ENCODE assay signal across 9 cellular contexts in the genomic region with DNA sequence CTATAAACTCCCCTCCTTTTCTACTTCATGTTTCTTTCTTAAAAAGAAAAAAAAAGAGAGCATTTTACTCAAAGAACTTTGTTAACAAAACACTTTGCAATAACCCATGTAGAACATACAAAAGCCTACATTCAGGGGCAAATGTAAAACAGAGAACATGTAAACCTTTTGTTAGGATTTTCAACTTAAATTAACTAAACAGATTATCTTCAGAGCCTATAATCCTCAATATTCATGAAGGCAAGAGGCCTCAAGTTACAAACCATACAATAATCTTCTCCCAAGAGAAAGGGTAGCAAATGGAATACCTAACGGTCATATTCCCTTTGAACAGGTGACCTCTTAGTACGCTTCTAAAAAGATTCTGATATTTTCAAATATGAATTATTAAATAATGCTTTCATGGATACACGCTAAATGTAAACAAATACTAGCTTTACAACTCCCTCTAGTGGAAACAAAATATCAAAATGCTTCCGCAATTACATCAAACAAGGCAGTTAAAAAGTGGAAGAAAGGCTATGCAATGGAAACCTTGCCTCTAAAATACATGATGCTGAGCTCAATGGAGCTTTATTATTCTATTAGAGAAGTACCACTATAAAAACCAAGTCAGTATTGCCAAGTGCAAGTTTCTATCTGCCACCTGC. TPM values are rescaled to one million over a fixed set of nuclear protein-coding genes. Genes with fewer than 3 reads are reported as not detected.
DNase-seq lines count a peak whose midpoint lies in the region; ATAC-seq, FAIRE-seq and TF ChIP-seq lines count a peak whose summit lies in the region.
"Had no signal": no experiment of that assay in that cellular context is flagged by ENCODE, and none has a peak within 500 bp of the region (broad histone marks: within the 10 kb centered on the region; RNA-seq: fewer than 3 reads in every experiment).

No MANE protein-coding gene starts in this region.

- H3K4me3 Mint-ChIP-seq in activated naive CD8-positive, alpha-beta T cell treated with anti-CD3 and anti-CD28 coated beads, Interleukin-2, amount 50 U/mL, for 24 hours: no peak overlapping the region
- H3K4me3 Mint-ChIP-seq in activated T-helper 2 cell treated with anti-CD3 and anti-CD28 coated beads, Interferon-gamma antibody, Interleukin-2, Interleukin-4, amounts not matched to agents 10 μg/mL and 5 μg/mL and 100 μg/mL, durations not matched to agents 14 hours and 24 hours and 36 hours (ENCODE audit: low read depth): no peak overlapping the region
- H3K4me3 Mint-ChIP-seq: naive thymus-derived CD4-positive, alpha-beta T cell had no signal

- TF ChIP-seq CTCF in esophagus muscularis mucosa (IDR thresholded peaks at IDR 0.05): peak; percentile 38 to 49 (median 40)

- H3K27me3 Mint-ChIP-seq in activated naive CD8-positive, alpha-beta T cell treated with anti-CD3 and anti-CD28 coated beads, Interleukin-2, amount 50 U/mL, for 24 hours: no peaks in the 10 kb centered on the region
- no peaks in the 10 kb centered on the region for H3K27me3 Mint-ChIP-seq in activated T-helper 2 cell treated with anti-CD3 and anti-CD28 coated beads, Interferon-gamma antibody, Interleukin-2, Interleukin-4, amounts not matched to agents 10 μg/mL and 5 μg/mL and 100 μg/mL, durations not matched to agents 14 hours and 24 hours and 36 hours (ENCODE audit: low read depth)
- H3K27me3 Mint-ChIP-seq: naive thymus-derived CD4-positive, alpha-beta T cell had no signal

- no peak for TF ChIP-seq POLR2A in GM12892 (IDR thresholded peaks at IDR 0.05; ENCODE audit: low read depth, low read length)
- TF ChIP-seq POLR2A in esophagus muscularis mucosa (IDR thresholded peaks at IDR 0.05; ENCODE audit: low read depth): no peak

- H3K9me3 ChIP-seq in esophagus muscularis mucosa: no peaks in the 10 kb centered on the region

- H3K27ac ChIP-seq in esophagus muscularis mucosa (replicated peaks in 1 of 4): no peak overlapping the region

- peaks cover 49% of the 10 kb centered on the region for H3K36me3 Mint-ChIP-seq in activated naive CD8-positive, alpha-beta T cell treated with anti-CD3 and anti-CD28 coated beads, Interleukin-2, amount 50 U/mL, for 24 hours (ENCODE audit: low read depth)
- peaks cover 57% of the 10 kb centered on the region for H3K36me3 Mint-ChIP-seq in activated T-helper 2 cell treated with anti-CD3 and anti-CD28 coated beads, Interferon-gamma antibody, Interleukin-2, Interleukin-4, amounts not matched to agents 10 μg/mL and 5 μg/mL and 100 μg/mL, durations not matched to agents 14 hours and 24 hours and 36 hours (ENCODE audit: low read depth)

- DNase-seq in GM12892 (ENCODE audit: insufficient read length) (no peak), NCI-H82 (lab: John Stamatoyannopoulos, UW) (peak; percentile 66), esophagus muscularis mucosa (ENCODE audit: extremely low spot score) (no peak), retina (peak; percentile 6), SHP77 (lab: John Stamatoyannopoulos, UW) (no peak)
- no peak for DNase-seq in activated naive CD8-positive, alpha-beta T cell treated with anti-CD3 and anti-CD28 coated beads, Interleukin-2, amount 50 U/mL, for 24 hours
- DNase-seq in activated T-helper 2 cell treated with anti-CD3 and anti-CD28 coated beads, Interferon-gamma antibody, Interleukin-2, Interleukin-4, amounts not matched to agents 10 μg/mL and 5 μg/mL and 100 μg/mL, durations not matched to agents 14 hours and 24 hours and 36 hours (ENCODE audit: low spot score): no peak

- no peaks in the 10 kb centered on the region for H3K9me3 Mint-ChIP-seq in activated naive CD8-positive, alpha-beta T cell treated with anti-CD3 and anti-CD28 coated beads, Interleukin-2, amount 50 U/mL, for 24 hours
- no peaks in the 10 kb centered on the region for H3K9me3 Mint-ChIP-seq in activated T-helper 2 cell treated with anti-CD3 and anti-CD28 coated beads, Interferon-gamma antibody, Interleukin-2, Interleukin-4, amounts not matched to agents 10 μg/mL and 5 μg/mL and 100 μg/mL, durations not matched to agents 14 hours and 24 hours and 36 hours
- H3K9me3 Mint-ChIP-seq: naive thymus-derived CD4-positive, alpha-beta T cell had no signal

- intact Hi-C loops in esophagus muscularis mucosa (cut with DNase I): loop anchor here (10.0 kb wide), 2 partner anchors 156 to 436 kb away; partner anchors contain the start of gene FBN1
- intact Hi-C loops in activated T-helper 2 cell treated with anti-CD3 and anti-CD28 coated beads, Interferon-gamma antibody, Interleukin-2, Interleukin-4, amounts not matched to agents 10 μg/mL and 5 μg/mL and 100 μg/mL, durations not matched to agents 14 hours and 24 hours and 36 hours (cut with micrococcal nuclease): loop anchor here (10.0 kb wide), 1 partner anchor 296 kb away; no protein-coding TSS in a partner anchor

- H3K27me3 ChIP-seq in esophagus muscularis mucosa: no peaks in the 10 kb centered on the region

- 37% methylated on average over 4 of the region's 4 CpGs for WGBS in esophagus muscularis mucosa

- no peak overlapping the region for H3K4me3 ChIP-seq in esophagus muscularis mucosa

- no peak for ATAC-seq in activated naive CD8-positive, alpha-beta T cell treated with anti-CD3 and anti-CD28 coated beads, Interleukin-2, amount 50 U/mL, for 24 hours
- no peak for ATAC-seq in GM21723 (IDR thresholded peaks at IDR 0.05; ENCODE audit: unreplicated experiment)
- ATAC-seq: naive thymus-derived CD4-positive, alpha-beta T cell had no signal

- no peak for TF ChIP-seq EP300 in esophagus muscularis mucosa (IDR thresholded peaks at IDR 0.05)

- H3K27ac Mint-ChIP-seq in activated naive CD8-positive, alpha-beta T cell treated with anti-CD3 and anti-CD28 coated beads, Interleukin-2, amount 50 U/mL, for 24 hours: no peak overlapping the region
- no peak overlapping the region for H3K27ac Mint-ChIP-seq in activated T-helper 2 cell treated with anti-CD3 and anti-CD28 coated beads, Interferon-gamma antibody, Interleukin-2, Interleukin-4, amounts not matched to agents 10 μg/mL and 5 μg/mL and 100 μg/mL, durations not matched to agents 14 hours and 24 hours and 36 hours
- H3K27ac Mint-ChIP-seq: naive thymus-derived CD4-positive, alpha-beta T cell had no signal

- peaks cover 0 to 28% (median 25%) of the 10 kb centered on the region in 4 donors for H3K4me1 ChIP-seq in esophagus muscularis mucosa

- peak; percentile 63 for FAIRE-seq in GM12892 (lab: Jason Lieb, UNC)

- peaks cover 24% of the 10 kb centered on the region for H3K4me1 Mint-ChIP-seq in activated naive CD8-positive, alpha-beta T cell treated with anti-CD3 and anti-CD28 coated beads, Interleukin-2, amount 50 U/mL, for 24 hours
- peaks cover 48% of the 10 kb centered on the region for H3K4me1 Mint-ChIP-seq in activated T-helper 2 cell treated with anti-CD3 and anti-CD28 coated beads, Interferon-gamma antibody, Interleukin-2, Interleukin-4, amounts not matched to agents 10 μg/mL and 5 μg/mL and 100 μg/mL, durations not matched to agents 14 hours and 24 hours and 36 hours (ENCODE audit: low read depth)

- no peaks in the 10 kb centered on the region for H3K36me3 ChIP-seq in esophagus muscularis mucosa

RNA-seq across cellular contexts. Expression of gene CEP152, which starts 9.9 kb away (rescaled TPM):
- 11.3 TPM for polyA plus RNA-seq in GM12892 (2012; ENCODE audit: missing spikeins)
- 10 to 100 TPM in 1 of 4 donors, 1 to 10 TPM in 3; 2.7 to 10.1 (median 3.9) TPM for total RNA-seq in esophagus muscularis mucosa
- total RNA-seq in activated T-helper 2 cell treated with anti-CD3 and anti-CD28 coated beads, Interferon-gamma antibody, Interleukin-2, Interleukin-4, amounts not matched to agents 10 μg/mL and 5 μg/mL and 100 μg/mL, durations not matched to agents 14 hours and 24 hours and 36 hours: 26.2 and 29.2 TPM in 2 replicates

Comparison
In these comparisons a context has a peak if more than half of its experiments do, and no peak if none do; other contexts are left out.
1. DNase-seq: peak in NCI-H82 (single experiment) and retina (single experiment); none in GM12892 (single experiment), esophagus muscularis mucosa (single experiment), activated naive CD8-positive, alpha-beta T cell treated with anti-CD3 and anti-CD28 coated beads, Interleukin-2, amount 50 U/mL, for 24 hours (single experiment), SHP77 (0 of 2) and activated T-helper 2 cell treated with anti-CD3 and anti-CD28 coated beads, Interferon-gamma antibody, Interleukin-2, Interleukin-4, amounts not matched to agents 10 μg/mL and 5 μg/mL and 100 μg/mL, durations not matched to agents 14 hours and 24 hours and 36 hours (single experiment).